ENCODE assay signal across 23 cellular contexts in genomic region chrX:34063616-34064015, GRCh38.
"Had no signal": no experiment of that assay in that cellular context is flagged by ENCODE, and none has a peak within 500 bp of the region (broad histone marks: within the 10 kb centered on the region; RNA-seq: fewer than 3 reads in every experiment).

No MANE protein-coding gene starts in this region.

- H3K4me1 ChIP-seq: Peyer's patch, SJSA1 had no signal

- H3K9me3 ChIP-seq: MG63, Peyer's patch, SJSA1, SK-N-SH had no signal

- H3K27me3 ChIP-seq: MG63, Peyer's patch, SJSA1 had no signal

- H3K4me2 ChIP-seq: SK-N-SH had no signal

- H3K27ac ChIP-seq: Peyer's patch, SJSA1 had no signal

- H3K9ac ChIP-seq: SK-N-SH had no signal

- ATAC-seq: PC-3 had no signal

- DNase-seq: KBM-7; MG63; NCI-H1092; NCI-H1105 treated with DMSO at 0.1 percent for 48 hours; NCI-H1417 treated with DMSO at 0.1 percent for 48 hours; NCI-H146; NCI-H1694 treated with DMSO at 0.1 percent for 48 hours; NCI-H1930; NCI-H2081; NCI-H2107; NCI-H226; NCI-H446; NCI-H510A; NCI-H524 treated with DMSO at 0.1 percent for 48 hours; NCI-H69; NCI-H774; NK-92 treated with Interleukin-12 subunit alpha and Interleukin-12 subunit beta, amount 100 ng/mL, for 24 hours; PC-3; Peyer's patch; Right ventricle myocardium superior; SIG-M5; SK-N-SH had no signal

- H3K9me2 ChIP-seq: SK-N-SH had no signal

- H3K4me3 ChIP-seq: MG63, Peyer's patch, SJSA1 had no signal

- H3K36me3 ChIP-seq: MG63, Peyer's patch, SJSA1 had no signal
